ENCODE assay signal across 9 cellular contexts in the genomic region with DNA sequence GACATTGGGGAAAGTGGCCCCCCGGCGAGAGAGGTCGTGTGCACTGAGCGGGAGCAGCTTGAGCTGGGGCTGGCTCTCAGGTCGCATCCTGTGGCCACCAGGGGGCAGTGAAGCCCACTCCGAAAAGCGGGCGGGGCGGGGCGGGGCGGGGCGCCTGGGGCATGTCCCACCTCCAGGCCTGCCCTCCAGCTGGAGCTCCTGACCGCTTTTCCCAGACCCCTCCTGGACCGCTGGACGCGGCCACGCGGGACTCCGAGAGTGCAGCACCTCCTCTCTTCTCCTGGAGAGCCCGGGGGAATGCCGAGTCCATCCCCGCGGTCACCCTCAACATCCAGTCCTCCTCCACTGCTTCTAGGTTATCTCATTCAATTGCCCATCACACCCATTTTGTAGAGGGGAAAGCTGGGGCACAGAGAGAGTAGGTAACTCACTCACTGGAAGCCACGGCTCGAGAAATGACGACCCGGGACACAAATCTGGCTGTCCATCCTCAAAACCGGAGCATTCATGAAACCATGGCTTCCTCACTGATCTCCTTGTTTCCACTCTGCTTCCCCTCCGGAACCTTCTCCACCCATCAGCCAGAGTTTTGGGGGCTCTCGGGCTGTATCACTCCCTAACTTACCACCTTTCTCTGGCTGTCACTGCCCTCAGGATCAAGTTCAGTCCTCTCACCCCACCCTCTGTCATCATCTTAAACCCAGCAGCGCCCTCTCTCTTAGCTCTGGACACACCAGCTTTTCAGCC. TPM values are rescaled to one million over a fixed set of nuclear protein-coding genes. Genes with fewer than 3 reads are reported as not detected.
A peak's percentile ranks its signal among the peaks of the same experiment; 100 is the strongest.
DNase-seq lines count a peak whose midpoint lies in the region; ATAC-seq, FAIRE-seq and TF ChIP-seq lines count a peak whose summit lies in the region.
"Had no signal": no experiment of that assay in that cellular context is flagged by ENCODE, and none has a peak within 500 bp of the region (broad histone marks: within the 10 kb centered on the region; RNA-seq: fewer than 3 reads in every experiment).

No MANE protein-coding gene starts in this region.

- H3K4me3 Mint-ChIP-seq in activated T-helper 1 cell treated with anti-CD3 and anti-CD28 coated beads, Interleukin-12 subunit alpha, Interleukin-12 subunit beta, Interleukin-2, Interleukin-4 antibody, amounts not matched to agents 30 ng/mL and 10 ng/mL and 1 ng/mL, durations not matched to agents 14 hours and 24 hours and 36 hours: peak overlapping the region; percentile 72
- peak overlapping the region; percentile 93 for H3K4me3 Mint-ChIP-seq in natural killer cell

- peak overlapping the region; percentile 26 for H3K27ac ChIP-seq in C4-2B
- H3K27ac ChIP-seq in HUES6 (ENCODE audit: low read depth, low read length): no peak overlapping the region

- H3K27ac Mint-ChIP-seq in activated T-helper 1 cell treated with anti-CD3 and anti-CD28 coated beads, Interleukin-12 subunit alpha, Interleukin-12 subunit beta, Interleukin-2, Interleukin-4 antibody, amounts not matched to agents 30 ng/mL and 10 ng/mL and 1 ng/mL, durations not matched to agents 14 hours and 24 hours and 36 hours: peak overlapping the region; percentile 88
- H3K27ac Mint-ChIP-seq in natural killer cell: peak overlapping the region; percentile 89 to 100

- no peaks in the 10 kb centered on the region for H3K27me3 ChIP-seq in HUES6 (ENCODE audit: control insufficient read depth, insufficient read depth, low read length)

- no peaks in the 10 kb centered on the region for H3K9me3 Mint-ChIP-seq in activated T-helper 1 cell treated with anti-CD3 and anti-CD28 coated beads, Interleukin-12 subunit alpha, Interleukin-12 subunit beta, Interleukin-2, Interleukin-4 antibody, amounts not matched to agents 30 ng/mL and 10 ng/mL and 1 ng/mL, durations not matched to agents 14 hours and 24 hours and 36 hours
- no peaks in the 10 kb centered on the region for H3K9me3 Mint-ChIP-seq in natural killer cell

- peak; percentile 75 for DNase-seq in RCC 7860 (ENCODE audit: low spot score)
- DNase-seq in activated T-helper 1 cell treated with anti-CD3 and anti-CD28 coated beads, Interleukin-12 subunit alpha, Interleukin-12 subunit beta, Interleukin-2, Interleukin-4 antibody, amounts not matched to agents 30 ng/mL and 10 ng/mL and 1 ng/mL, durations not matched to agents 14 hours and 24 hours and 36 hours (ENCODE audit: low spot score): peak; percentile 66
- peak; percentile 63 for DNase-seq in fibroblast of mammary gland (ENCODE audit: low read depth)
- DNase-seq in natural killer cell: peak; percentile 77
- DNase-seq in stimulated activated naive CD4-positive, alpha-beta T cell (lab: John Stamatoyannopoulos, UW): peak; percentile 56 to 87 (median 78)

- H3K4me3 ChIP-seq in HUES6 (ENCODE audit: low read depth, low read length) (peak overlapping the region; percentile 60), fibroblast of mammary gland (ENCODE audit: control insufficient read depth, low read depth, low read length) (peak overlapping the region; percentile 31)

- peaks cover 51% of the 10 kb centered on the region for H3K36me3 Mint-ChIP-seq in activated T-helper 1 cell treated with anti-CD3 and anti-CD28 coated beads, Interleukin-12 subunit alpha, Interleukin-12 subunit beta, Interleukin-2, Interleukin-4 antibody, amounts not matched to agents 30 ng/mL and 10 ng/mL and 1 ng/mL, durations not matched to agents 14 hours and 24 hours and 36 hours (ENCODE audit: low read depth)
- H3K36me3 Mint-ChIP-seq in natural killer cell: no peaks in the 10 kb centered on the region

- H3K9ac ChIP-seq in HUES6 (ENCODE audit: low read length): peak overlapping the region; percentile 7

- peaks cover 19% of the 10 kb centered on the region for H3K36me3 ChIP-seq in HUES6 (ENCODE audit: control insufficient read depth, insufficient read depth, low read length)

- TF ChIP-seq CTCF in C4-2B (conservative IDR thresholded peaks at IDR 0.05) (peak; percentile 90), fibroblast of mammary gland (conservative IDR thresholded peaks at IDR 0.05; ENCODE audit: control insufficient read depth, insufficient read depth, low read depth, low read length) (peak; percentile 45), natural killer cell (IDR thresholded peaks at IDR 0.05) (peak; percentile 64)

- ATAC-seq in GM19455 (IDR thresholded peaks at IDR 0.05; ENCODE audit: unreplicated experiment) (peak; percentile 76), natural killer cell (peak; percentile 79 to 91 (median 85))

- intact Hi-C loops in activated T-helper 1 cell treated with anti-CD3 and anti-CD28 coated beads, Interleukin-12 subunit alpha, Interleukin-12 subunit beta, Interleukin-2, Interleukin-4 antibody, amounts not matched to agents 30 ng/mL and 10 ng/mL and 1 ng/mL, durations not matched to agents 14 hours and 24 hours and 36 hours (cut with micrococcal nuclease): loop anchor here (1.0 to 2.0 kb wide), 2 partner anchors 13 to 62 kb away; no protein-coding TSS in a partner anchor
- intact Hi-C loops in natural killer cell (cut with micrococcal nuclease): loop anchor here (1.0 kb wide), 1 partner anchor 62 kb away; no protein-coding TSS in a partner anchor

- H3K4me1 Mint-ChIP-seq in activated T-helper 1 cell treated with anti-CD3 and anti-CD28 coated beads, Interleukin-12 subunit alpha, Interleukin-12 subunit beta, Interleukin-2, Interleukin-4 antibody, amounts not matched to agents 30 ng/mL and 10 ng/mL and 1 ng/mL, durations not matched to agents 14 hours and 24 hours and 36 hours (ENCODE audit: low read depth): peaks cover 54% of the 10 kb centered on the region
- H3K4me1 Mint-ChIP-seq in natural killer cell: peaks cover 48 to 57% of the 10 kb centered on the region in 2 donors

- FAIRE-seq in RCC 7860 (lab: Jason Lieb, UNC): no peak
- FAIRE-seq: colon had no signal

- no peaks in the 10 kb centered on the region for H3K9me3 ChIP-seq in HUES6 (ENCODE audit: control insufficient read depth, insufficient read depth, low read depth, low read length)

- H3K27me3 Mint-ChIP-seq in activated T-helper 1 cell treated with anti-CD3 and anti-CD28 coated beads, Interleukin-12 subunit alpha, Interleukin-12 subunit beta, Interleukin-2, Interleukin-4 antibody, amounts not matched to agents 30 ng/mL and 10 ng/mL and 1 ng/mL, durations not matched to agents 14 hours and 24 hours and 36 hours (ENCODE audit: insufficient read depth): no peaks in the 10 kb centered on the region
- H3K27me3 Mint-ChIP-seq in natural killer cell (ENCODE audit: low read depth in 2 of 2): no peaks in the 10 kb centered on the region

- H3K4me1 ChIP-seq in HUES6 (ENCODE audit: control insufficient read depth, insufficient read depth, low read length): peaks cover 39% of the 10 kb centered on the region; the same call in 1 of the 2 replicates

RNA-seq across cellular contexts. Expression of gene COX4I2, which starts 24.1 kb away (rescaled TPM):
- total RNA-seq in activated T-helper 1 cell treated with anti-CD3 and anti-CD28 coated beads, Interleukin-12 subunit alpha, Interleukin-12 subunit beta, Interleukin-2, Interleukin-4 antibody, amounts not matched to agents 30 ng/mL and 10 ng/mL and 1 ng/mL, durations not matched to agents 14 hours and 24 hours and 36 hours: not detected in 2 replicates
- not detected for total RNA-seq in natural killer cell

RNA-seq across cellular contexts. Expression of gene ID1, which starts 56.7 kb away (rescaled TPM):
- 3.4 and 4.0 TPM in 2 replicates for total RNA-seq in activated T-helper 1 cell treated with anti-CD3 and anti-CD28 coated beads, Interleukin-12 subunit alpha, Interleukin-12 subunit beta, Interleukin-2, Interleukin-4 antibody, amounts not matched to agents 30 ng/mL and 10 ng/mL and 1 ng/mL, durations not matched to agents 14 hours and 24 hours and 36 hours
- 10 to 100 TPM in 1 of 3 donors, 1 to 10 TPM in 2; 5.6 to 10.1 (median 6.4) TPM for total RNA-seq in natural killer cell
